ENCODE assay signal across 26 cellular contexts in the genomic region with DNA sequence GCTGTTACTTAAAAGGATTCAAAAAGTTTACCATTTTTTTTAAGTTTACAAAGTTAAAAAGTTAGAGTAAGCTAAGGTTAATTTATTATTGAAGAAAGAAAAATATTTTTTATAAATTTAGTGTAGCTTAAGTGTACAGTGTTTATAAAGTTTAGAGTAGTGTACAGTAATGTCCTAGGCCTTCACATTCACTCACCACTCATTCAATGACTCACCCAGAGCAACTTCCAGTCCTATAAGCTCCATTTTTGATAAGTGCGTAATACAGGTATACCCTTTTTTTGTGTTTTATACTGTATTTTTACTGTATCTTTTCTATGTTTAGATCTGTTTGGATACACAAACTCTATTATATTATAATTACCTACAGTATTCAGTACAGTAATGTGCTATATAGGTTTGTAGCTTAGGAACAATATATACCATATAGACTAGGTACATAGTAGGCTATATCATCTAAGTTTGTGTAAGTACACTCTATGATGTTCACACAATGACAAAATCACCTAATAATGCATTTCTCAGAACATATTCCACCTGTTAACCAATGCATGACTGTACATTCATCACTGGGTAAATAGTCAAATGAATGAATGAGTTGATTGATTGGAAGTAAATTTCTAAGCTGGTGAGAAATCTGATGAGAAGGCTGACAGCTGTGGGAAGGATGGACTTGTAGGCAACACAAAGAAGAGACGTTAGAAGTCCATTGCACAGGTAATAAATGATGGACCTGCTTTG.
DNase-seq lines count a peak whose midpoint lies in the region; TF ChIP-seq lines count a peak whose summit lies in the region.
"Had no signal": no experiment of that assay in that cellular context is flagged by ENCODE, and none has a peak within 500 bp of the region (broad histone marks: within the 10 kb centered on the region; RNA-seq: fewer than 3 reads in every experiment).

No MANE protein-coding gene starts in this region.

- no peak overlapping the region for H3K27ac ChIP-seq in hepatocyte
- H3K27ac ChIP-seq in vagina, result no peak overlapping the region
- H3K27ac ChIP-seq: esophagus squamous epithelium, Peyer's patch, spleen, testis had no signal

- no peak for TF ChIP-seq POLR2A in vagina (IDR thresholded peaks at IDR 0.05)

- H3K9me3 ChIP-seq in hepatocyte (ENCODE audit: low read depth) (no peaks in the 10 kb centered on the region), vagina (no peaks in the 10 kb centered on the region)
- H3K9me3 ChIP-seq: esophagus squamous epithelium, Peyer's patch, spleen, testis had no signal

- intact Hi-C loops in vagina (cut with DNase I), result no loop called here

- no peaks in the 10 kb centered on the region for H3K79me2 ChIP-seq in hepatocyte

- no peak overlapping the region for H3K4me2 ChIP-seq in hepatocyte

- H3K36me3 ChIP-seq in hepatocyte (replicated peaks; ENCODE audit: insufficient read depth, low read depth) (no peaks in the 10 kb centered on the region), vagina (no peaks in the 10 kb centered on the region)
- H3K36me3 ChIP-seq: esophagus squamous epithelium, HAP-1, Peyer's patch, spleen had no signal

- H2AFZ ChIP-seq in hepatocyte, result no peak overlapping the region

- WGBS in hepatocyte (ENCODE audit: low lambda C conversion rate, missing lambda C conversion rate), result 52% methylated on average over 2 of the region's 2 CpGs

- H3K4me1 ChIP-seq in hepatocyte (ENCODE audit: insufficient read depth) (no peaks in the 10 kb centered on the region), vagina (no peaks in the 10 kb centered on the region)
- H3K4me1 ChIP-seq: esophagus squamous epithelium, Peyer's patch, spleen, testis had no signal

- no peaks in the 10 kb centered on the region for H3K27me3 ChIP-seq in hepatocyte
- H3K27me3 ChIP-seq in vagina, result no peaks in the 10 kb centered on the region
- H3K27me3 ChIP-seq: esophagus squamous epithelium, Peyer's patch, spleen, testis had no signal

- CTCF ChIA-PET in GM10248 (lab: Yijun Ruan, JAX), result interaction anchor here (1.0 to 2.3 kb wide), 4 partner anchors 9 to 57 kb away, joined by 3 to 11 read pairs (median 3); no protein-coding TSS in a partner anchor

- H3K9me2 ChIP-seq in hepatocyte (replicated peaks; ENCODE audit: insufficient read depth), result no peaks in the 10 kb centered on the region

- TF ChIP-seq CTCF in choroid plexus epithelial cell (conservative IDR thresholded peaks at IDR 0.05; ENCODE audit: low read depth, low read length), result no peak
- TF ChIP-seq CTCF in hepatocyte (IDR thresholded peaks at IDR 0.05; ENCODE audit: poor library complexity), result no peak
- no peak for TF ChIP-seq CTCF in vagina (IDR thresholded peaks at IDR 0.05)
- no peak for TF ChIP-seq CTCF in GM10248 (IDR thresholded peaks at IDR 0.05; ENCODE audit: control extremely low read depth, extremely low read depth, low read depth, missing control alignments)

- DNase-seq in ELR (ENCODE audit: low read depth) (peak; percentile 80), M059J (ENCODE audit: low read depth) (peak; percentile 50), choroid plexus epithelial cell (ENCODE audit: low read depth) (peak; percentile 18), iris pigment epithelial cell (ENCODE audit: low read depth) (peak; percentile 76), hepatocyte (ENCODE audit: low spot score) (no peak), vagina (ENCODE audit: extremely low spot score in 2 of 2) (no peak), A172 (ENCODE audit: low spot score) (no peak), GM10248 (ENCODE audit: extremely low spot score) (no peak)
- DNase-seq: activated CD4-positive, alpha-beta T cell treated with anti-CD3 and anti-CD28 coated beads, Interleukin-2, amount 10 ng/mL, durations not matched to agents 7 days and 5 days; activated effector memory CD4-positive, alpha-beta T cell treated with Interleukin-2 at 50 U/mL for 16 hours; anterior cingulate cortex; caudate nucleus; CD4-positive, alpha-beta T cell; DND-41; esophagus squamous epithelium; midbrain; naive B cell; NCI-H2107; NCI-H345; Peyer's patch; right cardiac atrium; spleen; stimulated activated CD4-positive, alpha-beta T cell treated with anti-CD3 and anti-CD28 coated beads, Interleukin-2, amount 100 ng/mL, for 24 hours; testis had no signal

- POLR2A ChIA-PET in GM10248 (lab: Yijun Ruan, JAX), result no interaction called here

- H4K20me1 ChIP-seq in hepatocyte (ENCODE audit: insufficient read depth, poor library complexity, severe bottlenecking), result no peaks in the 10 kb centered on the region

- no peak overlapping the region for H3K4me3 ChIP-seq in choroid plexus epithelial cell (ENCODE audit: low read depth, low read length)
- no peak overlapping the region for H3K4me3 ChIP-seq in hepatocyte
- H3K4me3 ChIP-seq in vagina, result no peak overlapping the region
- H3K4me3 ChIP-seq: esophagus squamous epithelium, GM12878, HAP-1, Peyer's patch, spleen, testis had no signal

Comparison
In these comparisons a context has a peak if more than half of its experiments do, and no peak if none do; other contexts are left out.
1. DNase-seq: peak in ELR (single experiment), M059J (single experiment), choroid plexus epithelial cell (single experiment) and iris pigment epithelial cell (single experiment); none in hepatocyte (single experiment), vagina (0 of 2), A172 (single experiment) and GM10248 (single experiment).